27 cellular contexts compared by ENCODE assay signal in genomic region chr14:104091061-104091926, GRCh38. TPM values are rescaled to one million over a fixed set of nuclear protein-coding genes. Genes with fewer than 3 reads are reported as not detected.
A peak's percentile ranks its signal among the peaks of the same experiment; 100 is the strongest.
DNase-seq lines count a peak whose midpoint lies in the region; ATAC-seq and TF ChIP-seq lines count a peak whose summit lies in the region.
"Had no signal": no experiment of that assay in that cellular context is flagged by ENCODE, and none has a peak within 500 bp of the region (broad histone marks: within the 10 kb centered on the region; RNA-seq: fewer than 3 reads in every experiment).

No MANE protein-coding gene starts in this region.

- 58% methylated on average over 17 of the region's 26 CpGs for WGBS in SK-N-SH (ENCODE audit: low lambda C conversion rate)
- 45% methylated on average over 14 of the region's 26 CpGs for WGBS in right lobe of liver (ENCODE audit: insufficient coverage, low coverage, low lambda C conversion rate, missing lambda C conversion rate)
- 57 to 78% (median 71%) methylated on average over 10 to 26 of the region's 26 CpGs for WGBS in adrenal gland, 4 donors

- intact Hi-C loops in Right ventricle myocardium inferior (cut with DNase I) (no loop called here), right lobe of liver (cut with DNase I) (no loop called here), upper lobe of right lung (cut with DNase I) (no loop called here), adrenal gland (cut with DNase I) (no loop called here)

- TF ChIP-seq CTCF in SK-N-SH (IDR thresholded peaks at IDR 0.05) (no peak), right lobe of liver (IDR thresholded peaks at IDR 0.05) (no peak), upper lobe of right lung (IDR thresholded peaks at IDR 0.05) (no peak), adrenal gland (IDR thresholded peaks at IDR 0.05) (no peak)

- POLR2A ChIA-PET in SK-N-SH (lab: Yijun Ruan, JAX), result no interaction called here

- no peak for TF ChIP-seq EP300 in SK-N-SH (IDR thresholded peaks at IDR 0.05; ENCODE audit: borderline replicate concordance in 1 of 2, low read depth in 1 of 2, low read length in 1 of 2)

- DNase-seq in SK-N-SH (peak; percentile 39), Right ventricle myocardium inferior (ENCODE audit: missing footprints) (peak; percentile 68), right lobe of liver (peak; percentile 76 to 94 (median 94)), upper lobe of right lung (peak; percentile 59), NCI-H2081 treated with DMSO at 0.1 percent for 48 hours (lab: John Stamatoyannopoulos, UW) (no peak), adrenal gland (no peak)
- DNase-seq: activated B cell treated with CpG ODN at 0.5 μM for 24 hours; activated CD4-positive, alpha-beta T cell treated with anti-CD3 and anti-CD28 coated beads, Interleukin-2, amount 50 U/mL, for 4 hours; activated CD8-positive, alpha-beta memory T cell treated with anti-CD3 and anti-CD28 coated beads, Interleukin-2, amount 50 U/mL, for 48 hours; activated naive CD8-positive, alpha-beta T cell treated with anti-CD3 and anti-CD28 coated beads, Interleukin-2, amount 10 ng/mL, durations not matched to agents 7 days and 5 days; cerebellar nuclear complex; DMS79 treated with DMSO at 0.1 percent for 48 hours; effector CD4-positive, alpha-beta T cell; NCI-H187; NCI-H69; stimulated activated CD4-positive, alpha-beta T cell treated with anti-CD3 and anti-CD28 coated beads, Interleukin-1b, Interleukin-23, amount 100 ng/mL, for 48 hours; T1000 had no signal

- no peaks in the 10 kb centered on the region for H3K9me3 ChIP-seq in SK-N-SH
- H3K9me3 ChIP-seq in right lobe of liver, result no peaks in the 10 kb centered on the region
- no peaks in the 10 kb centered on the region for H3K9me3 ChIP-seq in upper lobe of right lung
- H3K9me3 ChIP-seq in adrenal gland (replicated peaks in 1 of 3), result no peaks in the 10 kb centered on the region
- H3K9me3 ChIP-seq: A549, heart right ventricle had no signal

- no peak overlapping the region for H3K9ac ChIP-seq in SK-N-SH

- H3K27me3 ChIP-seq in SK-N-SH (ENCODE audit: insufficient read depth), result no peaks in the 10 kb centered on the region
- no peaks in the 10 kb centered on the region for H3K27me3 ChIP-seq in right lobe of liver
- H3K27me3 ChIP-seq in upper lobe of right lung, result peaks cover 14% of the 10 kb centered on the region
- peaks cover 9% of the 10 kb centered on the region for H3K27me3 ChIP-seq in adrenal gland

- CTCF ChIA-PET in SK-N-SH (lab: Yijun Ruan, JAX), result interaction anchor here (0.6 to 5.2 kb wide), 4 partner anchors 14 to 46 kb away, joined by 3 to 79 read pairs (median 32); no protein-coding TSS in a partner anchor

- H3K4me1 ChIP-seq in SK-N-SH (ENCODE audit: control insufficient read depth in 1 of 2, insufficient read depth in 2 of 2, low read depth in 1 of 2, low read length in 1 of 2) (peaks cover 0 to 11% of the 10 kb centered on the region in 2 experiments; a peak in 1 of 4 replicates), right lobe of liver (peaks cover 0 to 48% (median 21%) of the 10 kb centered on the region in 4 donors), upper lobe of right lung (peaks cover 9% of the 10 kb centered on the region), adrenal gland (replicated peaks in 1 of 2) (no peaks in the 10 kb centered on the region)

- H3F3A ChIP-seq in SK-N-SH (replicated peaks; ENCODE audit: insufficient read depth), result no peaks in the 10 kb centered on the region

- H3K27ac ChIP-seq in SK-N-SH (ENCODE audit: low read depth in 2 of 2, low read length in 1 of 2) (no peak overlapping the region), right lobe of liver (peak overlapping the region in 1 of 3 donors; percentile 67), upper lobe of right lung (no peak overlapping the region), adrenal gland (no peak overlapping the region)
- H3K27ac ChIP-seq: A549, skin epidermis had no signal

- TF ChIP-seq RAD21 in SK-N-SH (IDR thresholded peaks at IDR 0.05; ENCODE audit: low read length), result no peak

- H3K9me2 ChIP-seq in SK-N-SH, result no peaks in the 10 kb centered on the region

- H3K79me2 ChIP-seq in SK-N-SH (ENCODE audit: insufficient read depth), result no peaks in the 10 kb centered on the region

- TF ChIP-seq POLR2A in right lobe of liver (IDR thresholded peaks at IDR 0.05) (no peak), adrenal gland (IDR thresholded peaks at IDR 0.05) (no peak)

- no peak overlapping the region for H3K4me3 ChIP-seq in SK-N-SH (ENCODE audit: low read depth in 2 of 2, low read length in 1 of 2)
- no peak overlapping the region for H3K4me3 ChIP-seq in right lobe of liver
- no peak overlapping the region for H3K4me3 ChIP-seq in upper lobe of right lung
- no peak overlapping the region for H3K4me3 ChIP-seq in adrenal gland
- H3K4me3 ChIP-seq: A549, heart right ventricle, skin epidermis had no signal

- H4K20me1 ChIP-seq in SK-N-SH (ENCODE audit: insufficient read depth), result no peaks in the 10 kb centered on the region

- no peak overlapping the region for H3K4me2 ChIP-seq in SK-N-SH
- H3K4me2 ChIP-seq: A549 had no signal

- H2AFZ ChIP-seq in SK-N-SH (ENCODE audit: low read depth), result no peak overlapping the region

- H3K36me3 ChIP-seq in SK-N-SH (replicated peaks in 1 of 2; ENCODE audit: control insufficient read depth in 1 of 2, insufficient read depth in 2 of 2, low read length in 1 of 2) (no peaks in the 10 kb centered on the region), right lobe of liver (no peaks in the 10 kb centered on the region), upper lobe of right lung (no peaks in the 10 kb centered on the region), adrenal gland (replicated peaks in 1 of 2) (no peaks in the 10 kb centered on the region)
- H3K36me3 ChIP-seq: heart right ventricle had no signal

- no peak for ATAC-seq in SK-N-SH treated with all-trans-retinoic acid at 6 μM for 48 hours
- ATAC-seq in Right ventricle myocardium inferior, result no peak
- peak; percentile 23 to 54 (median 42) for ATAC-seq in right lobe of liver
- no peak for ATAC-seq in upper lobe of right lung
- ATAC-seq in HG03108 (IDR thresholded peaks at IDR 0.05; ENCODE audit: unreplicated experiment), result no peak
- ATAC-seq: A549 had no signal

TF ChIP-seq in SK-N-SH, 30 proteins besides CTCF, POLR2A, EP300 and RAD21 (continues in another document):
- no peak for TF ChIP-seq TCF12 (IDR thresholded peaks at IDR 0.05)
- TF ChIP-seq POLR2AphosphoS5 (IDR thresholded peaks at IDR 0.05; ENCODE audit: low read depth, low read length), result no peak
- no peak for TF ChIP-seq NRF1 (IDR thresholded peaks at IDR 0.05; ENCODE audit: low read depth, low read length)
- TF ChIP-seq, protein P1, sequence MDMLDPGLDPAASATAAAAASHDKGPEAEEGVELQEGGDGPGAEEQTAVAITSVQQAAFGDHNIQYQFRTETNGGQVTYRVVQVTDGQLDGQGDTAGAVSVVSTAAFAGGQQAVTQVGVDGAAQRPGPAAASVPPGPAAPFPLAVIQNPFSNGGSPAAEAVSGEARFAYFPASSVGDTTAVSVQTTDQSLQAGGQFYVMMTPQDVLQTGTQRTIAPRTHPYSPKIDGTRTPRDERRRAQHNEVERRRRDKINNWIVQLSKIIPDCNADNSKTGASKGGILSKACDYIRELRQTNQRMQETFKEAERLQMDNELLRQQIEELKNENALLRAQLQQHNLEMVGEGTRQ (IDR thresholded peaks at IDR 0.05; ENCODE audit: borderline replicate concordance, low read depth, low read length), result no peak

TF ChIP-seq in SK-N-SH treated with all-trans-retinoic acid at 6 μM for 48 hours, 23 proteins besides CTCF, POLR2A, EP300 and RAD21 (continues in another document):
- TF ChIP-seq POU6F1 (CRISPR knock-in tag; IDR thresholded peaks at IDR 0.05; ENCODE audit: borderline replicate concordance, low read depth), result no peak
- no peak for TF ChIP-seq BACH2 (CRISPR knock-in tag; IDR thresholded peaks at IDR 0.05; ENCODE audit: borderline replicate concordance)
- no peak for TF ChIP-seq ISL1 (CRISPR knock-in tag; IDR thresholded peaks at IDR 0.05)

RNA-seq across cellular contexts. Expression of gene ASPG, which starts 5.8 kb away (rescaled TPM):
- polyA plus RNA-seq in SK-N-SH (2012; rRNA removed), result not detected in 2 replicates
- polyA plus RNA-seq in SK-N-SH (2012; cell fraction: cytosol; rRNA removed), result not detected in 2 replicates
- 0.01 TPM in 1 of 2 replicates, not detected in the other for polyA plus RNA-seq in SK-N-SH (2012; cell fraction: nucleus; rRNA removed)
- 27.5 TPM for total RNA-seq in Right ventricle myocardium inferior
- 100 to 1,000 TPM in 3 of 6 experiments, 10 to 100 TPM in 3; 37.3 to 232 (median 110) TPM for total RNA-seq in right lobe of liver
- total RNA-seq in upper lobe of right lung, result 5.3 TPM
- total RNA-seq in adrenal gland, result 1 to 10 TPM in 7 of 8 donors, under 1 TPM in 1; 0.77 to 9.1 (median 3.3) TPM
- polyA plus RNA-seq in adrenal gland, result 1 to 10 TPM in 2 of 3 donors, under 1 TPM in 1; 0.07 to 7.6 (median 6.0) TPM
- total RNA-seq: activated B cell treated with CpG ODN at 0.5 μM for 24 hours; activated naive CD8-positive, alpha-beta T cell treated with anti-CD3 and anti-CD28 coated beads, Interleukin-2, amount 10 ng/mL, durations not matched to agents 7 days and 5 days; activated T-helper 2 cell treated with anti-CD3 and anti-CD28 coated beads, Interferon-gamma antibody, Interleukin-2, Interleukin-4, amounts not matched to agents 10 μg/mL and 5 μg/mL and 100 μg/mL, durations not matched to agents 14 hours and 24 hours and 36 hours; epithelial cell of proximal tubule; H4 had no signal
- polyA plus RNA-seq: A549 had no signal

RNA-seq across cellular contexts. Expression of gene KIF26A, which starts 47.1 kb away (rescaled TPM):
- polyA plus RNA-seq in SK-N-SH (2012; rRNA removed), result 1.4 and 1.7 TPM in 2 replicates
- polyA plus RNA-seq in SK-N-SH (2012; cell fraction: cytosol; rRNA removed), result 0.79 and 1.5 TPM in 2 replicates
- polyA plus RNA-seq in SK-N-SH (2012; cell fraction: nucleus; rRNA removed), result 2.1 and 4.0 TPM in 2 replicates
- total RNA-seq in Right ventricle myocardium inferior, result 6.4 TPM
- total RNA-seq in right lobe of liver, result 1 to 10 TPM in 4 of 6 experiments, under 1 TPM in 2; 0.79 to 1.5 (median 1.1) TPM
- total RNA-seq in upper lobe of right lung, result 5.9 TPM
- total RNA-seq in adrenal gland, result 10 to 100 TPM in 4 of 8 donors, 1 to 10 TPM in 4; 3.6 to 23.9 (median 9.4) TPM
- polyA plus RNA-seq in adrenal gland, result 10 to 100 TPM in 1 of 3 donors, 1 to 10 TPM in 1, under 1 TPM in 1; 0.49 to 16.1 (median 2.5) TPM
- total RNA-seq: activated B cell treated with CpG ODN at 0.5 μM for 24 hours, LHCN-M2, mononuclear cell had no signal

Comparison
In these comparisons a context has a peak if more than half of its experiments do, and no peak if none do; other contexts are left out.
1. DNase-seq: peak in SK-N-SH (single experiment), Right ventricle myocardium inferior (single experiment), right lobe of liver (3 of 3) and upper lobe of right lung (single experiment); none in NCI-H2081 treated with DMSO at 0.1 percent for 48 hours (single experiment) and adrenal gland (0 of 7).
2. ATAC-seq: peak in right lobe of liver (4 of 4); none in SK-N-SH treated with all-trans-retinoic acid at 6 μM for 48 hours (single experiment), Right ventricle myocardium inferior (single experiment), upper lobe of right lung (single experiment) and HG03108 (single experiment).